26 cellular contexts compared by ENCODE assay signal in the genomic region with DNA sequence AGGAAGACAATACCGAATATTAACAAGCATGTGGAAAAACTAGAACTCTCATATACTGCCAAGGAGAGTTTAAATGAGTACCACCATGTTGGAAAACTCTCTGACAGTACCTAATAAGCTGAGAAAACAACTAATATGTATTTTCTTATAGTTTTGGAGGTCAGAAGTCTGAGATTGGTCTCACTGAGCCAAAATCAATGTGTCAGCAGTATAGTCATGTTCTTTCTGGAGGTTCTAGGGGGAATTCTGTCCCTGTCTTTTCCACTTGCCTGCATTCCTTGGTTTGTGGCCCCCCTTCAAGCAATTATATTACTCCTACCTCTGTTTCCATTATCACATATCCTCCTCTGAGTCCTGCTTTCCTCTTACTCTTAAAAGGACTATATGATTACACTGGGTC.
DNase-seq lines count a peak whose midpoint lies in the region; ATAC-seq, FAIRE-seq and TF ChIP-seq lines count a peak whose summit lies in the region.
"Had no signal": no experiment of that assay in that cellular context is flagged by ENCODE, and none has a peak within 500 bp of the region (broad histone marks: within the 10 kb centered on the region; RNA-seq: fewer than 3 reads in every experiment).

No MANE protein-coding gene starts in this region.

- in situ Hi-C loops in HepG2 (cut with HindIII; ENCODE audit: extremely low pct_ligation_motif_present, low pct_unique_long_range_greater_than_20kb) = no loop called here
- in situ Hi-C loops in K562 (cut with MboI) = no loop called here

- 86% methylated on average over 1 of the region's 1 CpG for WGBS in HepG2 (ENCODE audit: low lambda C conversion rate)
- 89% methylated on average over 1 of the region's 1 CpG for WGBS in right lobe of liver (ENCODE audit: insufficient coverage, low coverage, low lambda C conversion rate, missing lambda C conversion rate)
- WGBS in K562 (ENCODE audit: insufficient coverage, low coverage, missing lambda C conversion rate) = 63% methylated on average over 1 of the region's 1 CpG

- FAIRE-seq in HepG2 (lab: Jason Lieb, UNC) (no peak), K562 (lab: Jason Lieb, UNC) (no peak)
- FAIRE-seq: GM12878, GM12892, GM18507 had no signal

- no peak overlapping the region for H3K4me3 ChIP-seq in HepG2 (replicated peaks in 1 of 3; ENCODE audit: insufficient read depth in 1 of 3, low read depth in 2 of 3, low read length in 3 of 3)
- no peak overlapping the region for H3K4me3 ChIP-seq in right lobe of liver
- no peak overlapping the region for H3K4me3 ChIP-seq in K562
- H3K4me3 ChIP-seq in neural progenitor cell = no peak overlapping the region
- no peak overlapping the region for H3K4me3 ChIP-seq in H7 (ENCODE audit: insufficient read depth, low read depth, low read length)
- H3K4me3 ChIP-seq: BLaER1, GM12878 had no signal

- H3K9me1 ChIP-seq in K562 (ENCODE audit: control insufficient read depth, insufficient read depth, low read length) = no peaks in the 10 kb centered on the region

- H3K27ac Mint-ChIP-seq in neural progenitor cell = no peak overlapping the region
- H3K27ac Mint-ChIP-seq: CD14-positive monocyte; CD4-positive, alpha-beta memory T cell; CD4-positive, CD25-positive, alpha-beta regulatory T cell; CD8-positive, alpha-beta memory T cell had no signal

- no peaks in the 10 kb centered on the region for H3K9me3 Mint-ChIP-seq in neural progenitor cell
- H3K9me3 Mint-ChIP-seq: CD4-positive, alpha-beta memory T cell; CD4-positive, CD25-positive, alpha-beta regulatory T cell; CD8-positive, alpha-beta memory T cell had no signal

- H3K27ac ChIP-seq in HepG2 (ENCODE audit: extremely low read length, insufficient read depth, low read length) (no peak overlapping the region), right lobe of liver (no peak overlapping the region), K562 (ENCODE audit: extremely low read depth, low read depth, low read length) (no peak overlapping the region), neural progenitor cell (peak overlapping the region; percentile 54)
- H3K27ac ChIP-seq: 22Rv1, BLaER1 had no signal

- no peak overlapping the region for H3K4me3 Mint-ChIP-seq in neural progenitor cell
- H3K4me3 Mint-ChIP-seq: CD14-positive monocyte; CD4-positive, alpha-beta memory T cell; CD4-positive, CD25-positive, alpha-beta regulatory T cell; CD8-positive, alpha-beta memory T cell had no signal

- no peak for TF ChIP-seq POLR2A in HepG2 (IDR thresholded peaks at IDR 0.05; ENCODE audit: insufficient read depth in 1 of 2, low read depth in 2 of 2, low read length in 2 of 2)
- no peak for TF ChIP-seq POLR2A in right lobe of liver (IDR thresholded peaks at IDR 0.05)
- TF ChIP-seq POLR2A in K562 (conservative IDR thresholded peaks at IDR 0.05) = no peak

- no peaks in the 10 kb centered on the region for H3K36me3 ChIP-seq in HepG2 (replicated peaks in 1 of 2; ENCODE audit: control insufficient read depth in 1 of 2, insufficient read depth in 2 of 2, low read length in 2 of 2)
- H3K36me3 ChIP-seq in right lobe of liver = no peaks in the 10 kb centered on the region
- H3K36me3 ChIP-seq in K562 (ENCODE audit: control insufficient read depth, insufficient read depth, low read length) = no peaks in the 10 kb centered on the region
- no peaks in the 10 kb centered on the region for H3K36me3 ChIP-seq in neural progenitor cell
- H3K36me3 ChIP-seq in H7 (replicated peaks; ENCODE audit: control insufficient read depth, insufficient read depth, low read length) = no peaks in the 10 kb centered on the region
- H3K36me3 ChIP-seq: BE2C had no signal

- TF ChIP-seq RAD21 in HepG2 (CRISPR knock-in tag; IDR thresholded peaks at IDR 0.05) = no peak
- TF ChIP-seq RAD21 in K562 (CRISPR knock-in tag; conservative IDR thresholded peaks at IDR 0.05 in 1 of 2, IDR thresholded peaks at IDR 0.05 in 1 of 2) = no peak

- H3K4me2 ChIP-seq in HepG2 (ENCODE audit: low read depth, low read length) = no peak overlapping the region
- H3K4me2 ChIP-seq in K562 (ENCODE audit: insufficient read depth, low read length) = no peak overlapping the region
- H3K4me2 ChIP-seq in neural progenitor cell = peak overlapping the region; percentile 13
- H3K4me2 ChIP-seq: BLaER1 had no signal

- H3K9me3 ChIP-seq in HepG2 (ENCODE audit: low read length) = no peaks in the 10 kb centered on the region
- H3K9me3 ChIP-seq in right lobe of liver = no peaks in the 10 kb centered on the region
- H3K9me3 ChIP-seq in K562 (replicated peaks; ENCODE audit: control insufficient read depth, insufficient read depth, low read depth, low read length) = no peaks in the 10 kb centered on the region
- no peaks in the 10 kb centered on the region for H3K9me3 ChIP-seq in neural progenitor cell (ENCODE audit: low read depth)
- H3K9me3 ChIP-seq: BE2C, BLaER1 had no signal

- no peak for TF ChIP-seq EP300 in HepG2 (IDR thresholded peaks at IDR 0.05; ENCODE audit: low read depth in 2 of 2, low read length in 2 of 2)
- no peak for TF ChIP-seq EP300 in HepG2 (CRISPR knock-in tag; IDR thresholded peaks at IDR 0.05; ENCODE audit: borderline replicate concordance)
- TF ChIP-seq EP300 in K562 (IDR thresholded peaks at IDR 0.05; ENCODE audit: low read length) = no peak

- no peaks in the 10 kb centered on the region for H3K4me1 ChIP-seq in HepG2 (ENCODE audit: insufficient read depth, low read length)
- H3K4me1 ChIP-seq in right lobe of liver = no peaks in the 10 kb centered on the region
- H3K4me1 ChIP-seq in K562 (replicated peaks in 1 of 2; ENCODE audit: control insufficient read depth in 2 of 2, insufficient read depth in 2 of 2, low read length in 2 of 2) = peaks cover 4 to 12% of the 10 kb centered on the region in 2 experiments; a peak in 3 of 5 replicates
- peaks cover 9% of the 10 kb centered on the region for H3K4me1 ChIP-seq in neural progenitor cell
- H3K4me1 ChIP-seq: BE2C, BLaER1 had no signal

- TF ChIP-seq CTCF in HepG2 (CRISPR knock-in tag; IDR thresholded peaks at IDR 0.05) = no peak
- TF ChIP-seq CTCF in right lobe of liver (IDR thresholded peaks at IDR 0.05) = no peak
- TF ChIP-seq CTCF in K562 (IDR thresholded peaks at IDR 0.05 in 2 of 3, conservative IDR thresholded peaks at IDR 0.05 in 1 of 3; ENCODE audit: insufficient read depth in 2 of 3, low read depth in 1 of 3, low read length in 3 of 3) = no peak
- no peak for TF ChIP-seq CTCF in neural progenitor cell (IDR thresholded peaks at IDR 0.05)

- intact Hi-C loops in HepG2 (cut with micrococcal nuclease; ENCODE audit: unreplicated experiment) (no loop called here), right lobe of liver (cut with DNase I) (no loop called here), K562 (cut with micrococcal nuclease) (no loop called here)

- no peak for ATAC-seq in HepG2
- ATAC-seq in right lobe of liver = no peak
- ATAC-seq in K562 = no peak
- ATAC-seq in HG02571 (IDR thresholded peaks at IDR 0.05; ENCODE audit: unreplicated experiment) = no peak
- ATAC-seq: GM12878 had no signal

- H2AFZ ChIP-seq in HepG2 (ENCODE audit: low read length) (no peak overlapping the region), K562 (ENCODE audit: low read depth, low read length) (no peak overlapping the region), neural progenitor cell (replicated peaks) (no peak overlapping the region)

- H3K9ac ChIP-seq in HepG2 (ENCODE audit: insufficient read depth, low read depth, low read length) (no peak overlapping the region), K562 (ENCODE audit: insufficient read depth in 1 of 2, low read depth in 2 of 2, low read length in 2 of 2) (no peak overlapping the region), neural progenitor cell (no peak overlapping the region)
- H3K9ac ChIP-seq: BLaER1 had no signal

- H3K27me3 ChIP-seq in HepG2 (ENCODE audit: control insufficient read depth in 1 of 2, insufficient read depth in 2 of 2, low read length in 2 of 2) (no peaks in the 10 kb centered on the region; a peak in 1 of 5 replicates), right lobe of liver (no peaks in the 10 kb centered on the region), K562 (ENCODE audit: control insufficient read depth in 2 of 2, insufficient read depth in 2 of 2, low read length in 2 of 2) (no peaks in the 10 kb centered on the region), neural progenitor cell (no peaks in the 10 kb centered on the region), H7 (ENCODE audit: control insufficient read depth, insufficient read depth, low read length) (no peaks in the 10 kb centered on the region)
- H3K27me3 ChIP-seq: BE2C, BLaER1 had no signal

- peaks cover 2% of the 10 kb centered on the region for H3K36me3 Mint-ChIP-seq in neural progenitor cell

- CTCF ChIA-PET in HepG2 (lab: Yijun Ruan, JAX; ENCODE audit: low intra/inter-chr PET ratio, low total read pairs) = no interaction called here
- CTCF ChIA-PET in K562 (lab: Yijun Ruan, JAX; ENCODE audit: low intra/inter-chr PET ratio) = no interaction called here

- H3K4me1 Mint-ChIP-seq in neural progenitor cell = no peaks in the 10 kb centered on the region

- BruUV-seq in HepG2 (replicated peaks; lab: Mats Ljungman, UMichigan) (no TSS peak), K562 (replicated peaks; lab: Mats Ljungman, UMichigan) (no TSS peak)

- POLR2A ChIA-PET in HepG2 (lab: Yijun Ruan, JAX) = no interaction called here
- POLR2A ChIA-PET in K562 (lab: Yijun Ruan, JAX) = no interaction called here

- H3F3A ChIP-seq in neural progenitor cell (ENCODE audit: low read depth) = no peaks in the 10 kb centered on the region

- no peaks in the 10 kb centered on the region for H3K79me2 ChIP-seq in HepG2 (ENCODE audit: insufficient read depth, low read length)
- H3K79me2 ChIP-seq in K562 (ENCODE audit: control insufficient read depth, insufficient read depth, low read length) = no peaks in the 10 kb centered on the region
- H3K79me2 ChIP-seq in neural progenitor cell (ENCODE audit: low read depth) = no peaks in the 10 kb centered on the region

- DNase-seq in HepG2 (ENCODE audit: low spot score) = no peak
- DNase-seq in right lobe of liver = no peak
- DNase-seq in K562 (ENCODE audit: extremely low read depth in 1 of 4, low spot score in 3 of 4) = no peak
- no peak for DNase-seq in neural progenitor cell (ENCODE audit: low spot score)
- DNase-seq in H7 = no peak
- DNase-seq: ACHN; BE2C; C1 segment of cervical spinal cord; CD4-positive, alpha-beta memory T cell; CD4-positive, CD25-positive, alpha-beta regulatory T cell; CD8-positive, alpha-beta memory T cell; COR-L47; DMS 273 treated with DMSO at 0.1 percent for 48 hours; DMS153; DMS53; DMS79; DND-41; EL; GDM1 had no signal

- no peaks in the 10 kb centered on the region for H3K27me3 Mint-ChIP-seq in neural progenitor cell (ENCODE audit: insufficient read depth, low read depth)
- H3K27me3 Mint-ChIP-seq: CD4-positive, alpha-beta memory T cell; CD4-positive, CD25-positive, alpha-beta regulatory T cell had no signal

- no peaks in the 10 kb centered on the region for H4K20me1 ChIP-seq in HepG2 (ENCODE audit: insufficient read depth, low read length)
- no peaks in the 10 kb centered on the region for H4K20me1 ChIP-seq in K562 (replicated peaks; ENCODE audit: control insufficient read depth, insufficient read depth, low read length)
- no peaks in the 10 kb centered on the region for H4K20me1 ChIP-seq in neural progenitor cell (ENCODE audit: low read depth)
- H4K20me1 ChIP-seq: BLaER1 had no signal

TF ChIP-seq in HepG2, 621 proteins besides CTCF, POLR2A, EP300 and RAD21 (continues in another document):
- no peak for TF ChIP-seq SP2 (CRISPR knock-in tag; IDR thresholded peaks at IDR 0.05)

TF ChIP-seq in K562, 482 proteins besides CTCF, POLR2A, EP300 and RAD21 (continues in another document):
- TF ChIP-seq POLR2AphosphoS5 (IDR thresholded peaks at IDR 0.05; ENCODE audit: control insufficient read depth, insufficient read depth, low read depth, low read length) = no peak
- TF ChIP-seq L3MBTL2 (IDR thresholded peaks at IDR 0.05) = no peak

Comparison
In these comparisons a context has a peak if more than half of its experiments do, and no peak if none do; other contexts are left out.
1. Of the 241 proteins assayed by ChIP-seq in both HepG2 and K562: peak only in HepG2: none; only in K562: MAFG; in both: MAFF and MAFK; in neither: 238.